8 cellular contexts compared by ENCODE assay signal in the genomic region with DNA sequence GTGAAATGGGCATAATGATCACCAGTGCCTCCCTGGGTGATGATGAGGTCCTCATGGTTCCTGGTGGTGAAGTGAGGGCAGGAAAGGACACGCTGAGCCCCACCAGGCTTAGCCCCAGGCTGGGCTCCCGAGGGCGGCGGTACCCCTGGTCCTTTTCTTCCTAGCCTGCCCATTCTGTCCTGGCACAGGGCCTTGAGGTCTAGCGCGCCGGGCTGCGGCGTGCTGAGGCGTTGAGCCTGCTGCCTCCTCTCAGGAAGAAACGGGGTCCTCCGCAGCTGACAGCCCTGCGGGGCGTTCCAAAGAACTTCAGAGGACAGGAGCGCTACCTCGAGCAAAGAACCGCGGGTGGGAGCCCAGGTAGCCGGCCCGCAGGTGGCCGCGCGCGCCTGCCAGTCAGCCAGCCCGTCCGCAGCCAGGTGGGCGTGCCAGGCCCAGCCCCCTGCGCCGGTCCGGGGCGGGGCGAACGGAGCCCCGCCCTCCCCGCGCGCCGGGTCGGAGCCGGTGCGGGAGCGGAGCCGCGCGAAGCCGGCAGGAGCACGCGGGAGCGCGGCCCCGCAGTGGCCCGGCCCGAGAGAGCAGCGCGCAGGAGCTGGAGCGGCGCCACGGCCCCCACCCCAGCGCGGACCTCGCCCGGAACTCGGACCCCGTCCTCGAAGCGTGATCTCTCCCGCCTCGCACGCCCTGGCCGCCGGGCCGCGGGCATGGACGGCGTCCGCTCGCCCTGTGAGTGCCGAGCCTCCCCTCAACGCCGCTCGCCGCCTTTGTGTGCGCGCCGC. TPM values are rescaled to one million over a fixed set of nuclear protein-coding genes. Genes with fewer than 3 reads are reported as not detected.
DNase-seq lines count a peak whose midpoint lies in the region; ATAC-seq and TF ChIP-seq lines count a peak whose summit lies in the region.

A gene (plus strand): TSS at position 477 of the 776 bp plus-strand sequence. CDS start 791 bp downstream, outside the sequence.

- H3K4me3 Mint-ChIP-seq in osteocyte (ENCODE audit: unreplicated experiment): peak within 1 kb of the TSS; percentile 62

- H3K27me3 Mint-ChIP-seq in osteocyte (ENCODE audit: unreplicated experiment): peaks cover 78% of the 10 kb centered on the region

- ATAC-seq in GM18870 (IDR thresholded peaks at IDR 0.05; ENCODE audit: unreplicated experiment) (no peak), HG02852 (IDR thresholded peaks at IDR 0.05; ENCODE audit: unreplicated experiment) (no peak)

- no peak for TF ChIP-seq CTCF in osteocyte (IDR thresholded peaks at IDR 0.05)

- H3K4me1 Mint-ChIP-seq in osteocyte (ENCODE audit: unreplicated experiment): peaks cover 3% of the 10 kb centered on the region

- H3K36me3 Mint-ChIP-seq in osteocyte (ENCODE audit: unreplicated experiment): no peaks in the 10 kb centered on the region

- DNase-seq in GM03348 (ENCODE audit: low spot score) (peak; percentile 63), NCI-H2171 treated with DMSO at 0.1 percent for 48 hours (lab: John Stamatoyannopoulos, UW) (peak; percentile 43), germinal center (ENCODE audit: low spot score) (peak; percentile 88), osteocyte (ENCODE audit: extremely low spot score, unreplicated experiment) (no peak), NOMO-1 treated with DMSO at 0.1 percent for 48 hours (lab: John Stamatoyannopoulos, UW; ENCODE audit: unreplicated experiment) (no peak)
- DNase-seq in activated T-helper 9 cell treated with anti-CD3 and anti-CD28 coated beads, Interleukin-2, amount 50 U/mL, for 16 hours (ENCODE audit: low read depth): peak; percentile 24

- H3K27ac Mint-ChIP-seq in osteocyte (ENCODE audit: unreplicated experiment): no peak within 1 kb of the TSS

- no peaks in the 10 kb centered on the region for H3K9me3 Mint-ChIP-seq in osteocyte (ENCODE audit: unreplicated experiment)

RNA-seq across cellular contexts. Expression of the gene that starts here (rescaled TPM):
- not detected in 2 replicates for total RNA-seq in osteocyte

Comparison
In these comparisons a context has a peak if more than half of its experiments do, and no peak if none do; other contexts are left out.
1. DNase-seq: peak in GM03348 (single experiment), NCI-H2171 treated with DMSO at 0.1 percent for 48 hours (single experiment), activated T-helper 9 cell treated with anti-CD3 and anti-CD28 coated beads, Interleukin-2, amount 50 U/mL, for 16 hours (single experiment) and germinal center (single experiment); none in osteocyte (single experiment) and NOMO-1 treated with DMSO at 0.1 percent for 48 hours (single experiment).